Comparison of ENCODE assay signal across 10 cellular contexts in genomic region chr6:158047120-158047518, GRCh38.
DNase-seq lines count a peak whose midpoint lies in the region; ATAC-seq and TF ChIP-seq lines count a peak whose summit lies in the region.
"Had no signal": no experiment of that assay in that cellular context is flagged by ENCODE, and none has a peak within 500 bp of the region (broad histone marks: within the 10 kb centered on the region; RNA-seq: fewer than 3 reads in every experiment).

No MANE protein-coding gene starts in this region.

- peaks cover 56% of the 10 kb centered on the region for H3K36me3 Mint-ChIP-seq in activated T-helper 17 cell treated with anti-CD3 and anti-CD28 coated beads, Interleukin-2, amount 50 U/mL, for 72 hours (ENCODE audit: low read depth)
- peaks cover 6 to 53% (median 21%) of the 10 kb centered on the region in 5 donors for H3K36me3 Mint-ChIP-seq in naive thymus-derived CD4-positive, alpha-beta T cell
- H3K36me3 Mint-ChIP-seq in mesothelial cell of epicardium = peaks cover 27% of the 10 kb centered on the region

- H3K27ac Mint-ChIP-seq in activated T-helper 17 cell treated with anti-CD3 and anti-CD28 coated beads, Interleukin-2, amount 50 U/mL, for 72 hours = peak overlapping the region; percentile 73
- peak overlapping the region; percentile 59 to 91 (median 81) for H3K27ac Mint-ChIP-seq in naive thymus-derived CD4-positive, alpha-beta T cell
- no peak overlapping the region for H3K27ac Mint-ChIP-seq in mesothelial cell of epicardium

- peak; percentile 92 for ATAC-seq in activated T-helper 17 cell treated with anti-CD3 and anti-CD28 coated beads, Interleukin-2, amount 50 U/mL, for 72 hours (replicated peaks)
- peak; percentile 23 for ATAC-seq in naive thymus-derived CD4-positive, alpha-beta T cell
- peak; percentile 80 for ATAC-seq in stimulated activated naive CD8-positive, alpha-beta T cell treated with anti-CD3 and anti-CD28 coated beads, Interleukin-15, Interleukin-2, amounts not matched to agents 100 U/mL and 50 U/mL, for 24 hours
- ATAC-seq in HG02885 (IDR thresholded peaks at IDR 0.05; ENCODE audit: poor library complexity, unreplicated experiment) = no peak
- ATAC-seq in GM21723 (IDR thresholded peaks at IDR 0.05; ENCODE audit: unreplicated experiment) = no peak
- ATAC-seq: heart left ventricle had no signal

- intact Hi-C loops in naive thymus-derived CD4-positive, alpha-beta T cell (cut with micrococcal nuclease) = no loop called here

- H3K9me3 Mint-ChIP-seq in activated T-helper 17 cell treated with anti-CD3 and anti-CD28 coated beads, Interleukin-2, amount 50 U/mL, for 72 hours = no peaks in the 10 kb centered on the region
- no peaks in the 10 kb centered on the region for H3K9me3 Mint-ChIP-seq in naive thymus-derived CD4-positive, alpha-beta T cell
- H3K9me3 Mint-ChIP-seq in mesothelial cell of epicardium = no peaks in the 10 kb centered on the region
- H3K9me3 Mint-ChIP-seq: IgD-negative memory B cell had no signal

- peak overlapping the region; percentile 43 for H3K4me3 Mint-ChIP-seq in activated T-helper 17 cell treated with anti-CD3 and anti-CD28 coated beads, Interleukin-2, amount 50 U/mL, for 72 hours
- H3K4me3 Mint-ChIP-seq in naive thymus-derived CD4-positive, alpha-beta T cell = peak overlapping the region; percentile 27 to 84 (median 69)
- H3K4me3 Mint-ChIP-seq in mesothelial cell of epicardium = no peak overlapping the region
- H3K4me3 Mint-ChIP-seq: IgD-negative memory B cell had no signal

- DNase-seq in MV-4-11 (lab: John Stamatoyannopoulos, UW) (peak; percentile 60), mesothelial cell of epicardium (ENCODE audit: low spot score in 2 of 2, unreplicated experiment in 2 of 2) (no peak), DMS53 (lab: John Stamatoyannopoulos, UW) (no peak)
- peak in 6 of 9 donors; percentile 21 to 70 (median 35) for DNase-seq in naive thymus-derived CD4-positive, alpha-beta T cell
- peak; percentile 73 for DNase-seq in stimulated activated naive CD8-positive, alpha-beta T cell treated with anti-CD3 and anti-CD28 coated beads, Interleukin-15, Interleukin-2, amounts not matched to agents 100 U/mL and 50 U/mL, for 24 hours

- H3K27me3 Mint-ChIP-seq in activated T-helper 17 cell treated with anti-CD3 and anti-CD28 coated beads, Interleukin-2, amount 50 U/mL, for 72 hours = no peaks in the 10 kb centered on the region
- H3K27me3 Mint-ChIP-seq in naive thymus-derived CD4-positive, alpha-beta T cell = no peaks in the 10 kb centered on the region
- H3K27me3 Mint-ChIP-seq in mesothelial cell of epicardium (ENCODE audit: low read depth) = no peaks in the 10 kb centered on the region
- H3K27me3 Mint-ChIP-seq: IgD-negative memory B cell had no signal

- no peaks in the 10 kb centered on the region for H3K27me3 ChIP-seq in naive thymus-derived CD4-positive, alpha-beta T cell (ENCODE audit: control insufficient read depth in 2 of 2, insufficient read depth in 2 of 2, low read length in 2 of 2)
- H3K27me3 ChIP-seq: heart left ventricle had no signal

- POLR2A ChIA-PET in naive thymus-derived CD4-positive, alpha-beta T cell (lab: Charles Lee) = interaction anchor here (0.6 to 2.1 kb wide), 7 partner anchors 11 to 154 kb away, joined by 3 to 7 read pairs (median 3); no protein-coding TSS in a partner anchor

- H3K36me3 ChIP-seq in naive thymus-derived CD4-positive, alpha-beta T cell (ENCODE audit: control insufficient read depth in 2 of 3, insufficient read depth in 3 of 3, low read length in 3 of 3) = peaks cover 0 to 43% (median 0%) of the 10 kb centered on the region in 3 experiments

- CTCF ChIA-PET in naive thymus-derived CD4-positive, alpha-beta T cell (lab: Charles Lee) = interaction anchor here (1.3 to 4.4 kb wide), 2 partner anchors 10 to 21 kb away, joined by 4 to 26 read pairs; no protein-coding TSS in a partner anchor

- H3K4me1 Mint-ChIP-seq in activated T-helper 17 cell treated with anti-CD3 and anti-CD28 coated beads, Interleukin-2, amount 50 U/mL, for 72 hours = peaks cover 23% of the 10 kb centered on the region
- peaks cover 22 to 32% (median 30%) of the 10 kb centered on the region in 7 donors for H3K4me1 Mint-ChIP-seq in naive thymus-derived CD4-positive, alpha-beta T cell
- peaks cover 38% of the 10 kb centered on the region for H3K4me1 Mint-ChIP-seq in mesothelial cell of epicardium

- H3K9me3 ChIP-seq in naive thymus-derived CD4-positive, alpha-beta T cell (ENCODE audit: control insufficient read depth in 2 of 3, low read length in 3 of 3) = no peaks in the 10 kb centered on the region
- H3K9me3 ChIP-seq: heart left ventricle had no signal

- no peak for TF ChIP-seq CTCF in mesothelial cell of epicardium (IDR thresholded peaks at IDR 0.05; ENCODE audit: unreplicated experiment)

- H3K27ac ChIP-seq in naive thymus-derived CD4-positive, alpha-beta T cell (ENCODE audit: low read depth, low read length) = no peak overlapping the region

- no peak overlapping the region for H3K4me3 ChIP-seq in naive thymus-derived CD4-positive, alpha-beta T cell (ENCODE audit: low read length)
- H3K4me3 ChIP-seq: heart left ventricle had no signal

- peaks cover 0 to 22% of the 10 kb centered on the region in 2 donors for H3K4me1 ChIP-seq in naive thymus-derived CD4-positive, alpha-beta T cell (ENCODE audit: control insufficient read depth in 2 of 2, insufficient read depth in 2 of 2, low read length in 2 of 2)

Comparison
In these comparisons a context has a peak if more than half of its experiments do, and no peak if none do; other contexts are left out.
1. DNase-seq: peak in MV-4-11 (single experiment), naive thymus-derived CD4-positive, alpha-beta T cell (6 of 9) and stimulated activated naive CD8-positive, alpha-beta T cell treated with anti-CD3 and anti-CD28 coated beads, Interleukin-15, Interleukin-2, amounts not matched to agents 100 U/mL and 50 U/mL, for 24 hours (single experiment); none in mesothelial cell of epicardium (0 of 2) and DMS53 (single experiment).
2. ATAC-seq: peak in activated T-helper 17 cell treated with anti-CD3 and anti-CD28 coated beads, Interleukin-2, amount 50 U/mL, for 72 hours (single experiment), naive thymus-derived CD4-positive, alpha-beta T cell (single experiment) and stimulated activated naive CD8-positive, alpha-beta T cell treated with anti-CD3 and anti-CD28 coated beads, Interleukin-15, Interleukin-2, amounts not matched to agents 100 U/mL and 50 U/mL, for 24 hours (single experiment); none in HG02885 (single experiment) and GM21723 (single experiment).